24 cellular contexts compared by ENCODE assay signal in the genomic region with DNA sequence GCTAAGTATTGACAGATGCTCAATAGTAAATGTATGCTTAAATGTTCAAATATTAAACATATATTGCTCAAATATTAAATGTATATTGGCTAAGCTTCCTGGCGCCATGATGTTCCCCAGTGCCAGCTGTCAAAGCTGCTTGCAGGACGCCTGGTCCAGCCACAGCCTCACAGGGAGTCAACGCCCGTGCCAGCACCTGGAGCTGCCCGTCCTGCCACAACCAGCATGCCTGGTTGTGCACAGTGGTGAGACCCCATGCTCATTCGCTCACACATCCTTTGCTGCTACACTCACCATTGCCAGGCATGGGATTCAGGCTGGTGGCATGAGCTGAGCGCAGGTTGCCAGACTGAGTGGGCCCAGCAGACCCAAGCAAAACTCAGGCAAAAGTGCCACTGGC.
DNase-seq lines count a peak whose midpoint lies in the region; ATAC-seq, FAIRE-seq and TF ChIP-seq lines count a peak whose summit lies in the region.
"Had no signal": no experiment of that assay in that cellular context is flagged by ENCODE, and none has a peak within 500 bp of the region (broad histone marks: within the 10 kb centered on the region; RNA-seq: fewer than 3 reads in every experiment).

No MANE protein-coding gene starts in this region.

- H3K9ac ChIP-seq in neuronal stem cell (ENCODE audit: low read depth, low read length, poor library complexity) = peak overlapping the region; percentile 24
- H3K9ac ChIP-seq: BLaER1 treated with 17β-estradiol and CSF1 and Interleukin-3, amounts not matched to agents 10 nM and 100 nM had no signal

- H3K14ac ChIP-seq in neuronal stem cell (ENCODE audit: low read length) = peak overlapping the region; percentile 9

- H3K4me3 Mint-ChIP-seq in WTC11 = no peak overlapping the region
- H3K4me3 Mint-ChIP-seq: CD14-positive monocyte; CD4-positive, alpha-beta T cell; CD8-positive, alpha-beta memory T cell; GM23338; HFFc6 had no signal

- H3K27me3 ChIP-seq in right cardiac atrium (ENCODE audit: control insufficient read depth, insufficient read depth) (no peaks in the 10 kb centered on the region), bronchial epithelial cell (ENCODE audit: control insufficient read depth, insufficient read depth, low read length) (no peaks in the 10 kb centered on the region), neuronal stem cell (ENCODE audit: control insufficient read depth in 3 of 3, insufficient read depth in 3 of 3, low read depth in 1 of 3, low read length in 3 of 3) (no peaks in the 10 kb centered on the region)
- H3K27me3 ChIP-seq: BLaER1 treated with 17β-estradiol and CSF1 and Interleukin-3, amounts not matched to agents 10 nM and 100 nM had no signal

- CTCF ChIA-PET in WTC11 (lab: Charles Lee) = no interaction called here

- H2BK15ac ChIP-seq in neuronal stem cell (ENCODE audit: low read length) = no peak overlapping the region

- H3K23ac ChIP-seq in neuronal stem cell (ENCODE audit: low read depth, low read length, poor library complexity) = no peak overlapping the region

- WGBS in right cardiac atrium = 75% methylated on average over 7 of the region's 7 CpGs
- whole genome bisulfite sequencing in neuronal stem cell (ENCODE audit: extremely low coverage in 2 of 2, insufficient read length in 2 of 2, insufficient replicate concordance in 1 of 2), 2 donors = no CpG with 5 or more reads among the region's 7 CpGs

- H3K4me1 Mint-ChIP-seq in WTC11 = no peaks in the 10 kb centered on the region
- H3K4me1 Mint-ChIP-seq: CD14-positive monocyte; CD8-positive, alpha-beta memory T cell; GM23338 had no signal

- H2AFZ ChIP-seq in neuronal stem cell (ENCODE audit: low read length) = no peak overlapping the region
- H2AFZ ChIP-seq: GM23338 had no signal

- no peak overlapping the region for H3K4me2 ChIP-seq in neuronal stem cell (ENCODE audit: insufficient read depth, low read length, poor library complexity, severe bottlenecking)
- H3K4me2 ChIP-seq: A549; BLaER1 treated with 17β-estradiol and CSF1 and Interleukin-3, amounts not matched to agents 10 nM and 100 nM; GM23338 had no signal

- POLR2A ChIA-PET in WTC11 (lab: Charles Lee) = no interaction called here

- peak overlapping the region; percentile 11 for H3K18ac ChIP-seq in neuronal stem cell (ENCODE audit: low read length)

- no peaks in the 10 kb centered on the region for H3K36me3 Mint-ChIP-seq in WTC11
- H3K36me3 Mint-ChIP-seq: CD14-positive monocyte; CD8-positive, alpha-beta memory T cell had no signal

- no peak overlapping the region for H4K91ac ChIP-seq in neuronal stem cell (ENCODE audit: low read depth, low read length, poor library complexity)

- H3K27ac Mint-ChIP-seq in WTC11 = no peak overlapping the region
- H3K27ac Mint-ChIP-seq: CD14-positive monocyte; CD4-positive, alpha-beta T cell; CD8-positive, alpha-beta memory T cell; GM23338; HFFc6 had no signal

- H3K4me3 ChIP-seq in right cardiac atrium (ENCODE audit: low read length) (no peak overlapping the region), bronchial epithelial cell (ENCODE audit: low read depth, low read length) (no peak overlapping the region), neuronal stem cell (ENCODE audit: low read length in 2 of 2) (no peak overlapping the region)
- H3K4me3 ChIP-seq: A549; BLaER1 treated with 17β-estradiol and CSF1 and Interleukin-3, amounts not matched to agents 10 nM and 100 nM; GM23338; HAP-1 had no signal

- no peak overlapping the region for H2AK5ac ChIP-seq in neuronal stem cell (ENCODE audit: low read depth, low read length)

- H3K9me3 ChIP-seq in right cardiac atrium (ENCODE audit: control insufficient read depth, low read length) (no peaks in the 10 kb centered on the region), neuronal stem cell (replicated peaks in 1 of 2; ENCODE audit: control insufficient read depth in 2 of 2, insufficient read depth in 1 of 2, low read depth in 1 of 2, low read length in 2 of 2) (no peaks in the 10 kb centered on the region)
- H3K9me3 ChIP-seq: A549, BE2C, HAP-1 had no signal

- no peaks in the 10 kb centered on the region for H3K36me3 ChIP-seq in bronchial epithelial cell (ENCODE audit: control insufficient read depth, insufficient read depth, low read length)
- H3K36me3 ChIP-seq in neuronal stem cell (replicated peaks in 1 of 2; ENCODE audit: control insufficient read depth in 2 of 2, insufficient read depth in 2 of 2, low read length in 2 of 2) = no peaks in the 10 kb centered on the region
- H3K36me3 ChIP-seq: BE2C; BLaER1 treated with 17β-estradiol and CSF1 and Interleukin-3, amounts not matched to agents 10 nM and 100 nM; HAP-1 had no signal

- H3K4me1 ChIP-seq in right cardiac atrium (ENCODE audit: control insufficient read depth, insufficient read depth, low read length) = no peaks in the 10 kb centered on the region
- no peaks in the 10 kb centered on the region for H3K4me1 ChIP-seq in neuronal stem cell (ENCODE audit: control insufficient read depth in 2 of 2, insufficient read depth in 1 of 2, low read depth in 1 of 2, low read length in 2 of 2)
- H3K4me1 ChIP-seq: A549; BE2C; BLaER1 treated with 17β-estradiol and CSF1 and Interleukin-3, amounts not matched to agents 10 nM and 100 nM; HAP-1 had no signal

- H3K9me3 Mint-ChIP-seq in WTC11 = peaks cover 5% of the 10 kb centered on the region
- H3K9me3 Mint-ChIP-seq: GM23338 had no signal

- no peak overlapping the region for H2BK5ac ChIP-seq in neuronal stem cell (ENCODE audit: low read length)

- no peak overlapping the region for H4K8ac ChIP-seq in neuronal stem cell (ENCODE audit: low read depth, low read length)

- no peak overlapping the region for H2BK120ac ChIP-seq in neuronal stem cell (ENCODE audit: low read depth, low read length)

- no peak overlapping the region for H2BK12ac ChIP-seq in neuronal stem cell (ENCODE audit: low read length)

- peak; percentile 43 for FAIRE-seq in bronchial epithelial cell (lab: Jason Lieb, UNC)
- FAIRE-seq: A549, GM12892, H54 had no signal

- H3K27ac ChIP-seq in right cardiac atrium (ENCODE audit: low read length) (no peak overlapping the region), neuronal stem cell (replicated peaks; ENCODE audit: low read length) (no peak overlapping the region)
- H3K27ac ChIP-seq: A549; BLaER1 treated with 17β-estradiol and CSF1 and Interleukin-3, amounts not matched to agents 10 nM and 100 nM had no signal

- H3K4ac ChIP-seq in neuronal stem cell (ENCODE audit: low read length) = no peak overlapping the region

- ATAC-seq in right cardiac atrium (no peak), WTC11 (no peak)
- ATAC-seq: A549, GM23338 had no signal

- no peaks in the 10 kb centered on the region for H3K79me1 ChIP-seq in neuronal stem cell (ENCODE audit: low read depth, low read length)

- intact Hi-C loops in right cardiac atrium (cut with DNase I) (no loop called here), cardiac septum (cut with DNase I) (no loop called here)

- peak in 2 of 3 donors; percentile 33 for DNase-seq in right cardiac atrium
- DNase-seq in cardiac septum (ENCODE audit: low spot score) = no peak
- no peak for DNase-seq in bronchial epithelial cell (ENCODE audit: low read depth)
- DNase-seq in neuronal stem cell (ENCODE audit: low spot score) = no peak
- no peak for DNase-seq in WTC11 (ENCODE audit: low spot score)
- DNase-seq in hepatic stellate cell (ENCODE audit: low spot score) = no peak
- DNase-seq in GM19240 (ENCODE audit: insufficient read length, low spot score) = no peak
- DNase-seq: 8988T; ACHN; AML-193; BE2C; CD4-positive, alpha-beta T cell; DMS53; DMS79 treated with DMSO at 0.1 percent for 48 hours; GF-D8; HFFc6 had no signal

- no peak for TF ChIP-seq CTCF in bronchial epithelial cell (IDR thresholded peaks at IDR 0.05; ENCODE audit: insufficient read depth, low read length, severe bottlenecking)
- TF ChIP-seq CTCF in WTC11 (IDR thresholded peaks at IDR 0.05) = no peak

- H3K27me3 Mint-ChIP-seq in WTC11 (ENCODE audit: low read depth) = no peaks in the 10 kb centered on the region
- H3K27me3 Mint-ChIP-seq: CD4-positive, alpha-beta T cell; CD8-positive, alpha-beta memory T cell had no signal

TF ChIP-seq in WTC11, 78 proteins besides CTCF, POLR2A, EP300 and RAD21:
- no peak for TF ChIP-seq ZNF425 (CRISPR knock-in tag; conservative IDR thresholded peaks at IDR 0.05)

Comparison
In these comparisons a context has a peak if more than half of its experiments do, and no peak if none do; other contexts are left out.
1. DNase-seq: peak in right cardiac atrium (2 of 3); none in cardiac septum (single experiment), bronchial epithelial cell (single experiment), neuronal stem cell (single experiment), WTC11 (single experiment), hepatic stellate cell (single experiment) and GM19240 (single experiment).